Comparison of ENCODE assay signal across 8 cellular contexts in genomic region chr19:55340784-55341147, GRCh38. TPM values are rescaled to one million over a fixed set of nuclear protein-coding genes. Genes with fewer than 3 reads are reported as not detected.
DNase-seq lines count a peak whose midpoint lies in the region; ATAC-seq and TF ChIP-seq lines count a peak whose summit lies in the region.

No MANE protein-coding gene starts in this region.

- H3K4me1 Mint-ChIP-seq in Calu3 (ENCODE audit: low read depth, unreplicated experiment) (peaks cover 29% of the 10 kb centered on the region), type B pancreatic cell (ENCODE audit: unreplicated experiment) (peaks cover 19% of the 10 kb centered on the region)

- no TSS peak for BruUV-seq in Calu3 (replicated peaks; lab: Mats Ljungman, UMichigan)

- H3K9ac ChIP-seq in adipocyte (ENCODE audit: low read length): peak overlapping the region; percentile 94

- peak overlapping the region; percentile 91 for H3K4me3 Mint-ChIP-seq in Calu3 (ENCODE audit: low read depth, unreplicated experiment)
- peak overlapping the region; percentile 88 for H3K4me3 Mint-ChIP-seq in type B pancreatic cell

- H3K9me3 Mint-ChIP-seq in Calu3 (ENCODE audit: low read depth, unreplicated experiment) (no peaks in the 10 kb centered on the region), type B pancreatic cell (no peaks in the 10 kb centered on the region)

- TF ChIP-seq POLR2A in lower leg skin (IDR thresholded peaks at IDR 0.05): no peak

- CTCF ChIA-PET in Calu3 (lab: Charles Lee): no interaction called here

- intact Hi-C loops in Calu3 (cut with micrococcal nuclease; ENCODE audit: unreplicated experiment): no loop called here
- intact Hi-C loops in lower leg skin (cut with DNase I; ENCODE audit: low total_unique reads): no loop called here

- TF ChIP-seq CTCF in Calu3 (IDR thresholded peaks at IDR 0.05; ENCODE audit: unreplicated experiment): no peak
- TF ChIP-seq CTCF in lower leg skin (IDR thresholded peaks at IDR 0.05): no peak
- TF ChIP-seq CTCF in type B pancreatic cell (conservative IDR thresholded peaks at IDR 0.05): no peak

- 1% methylated on average over 24 of the region's 24 CpGs for WGBS in lower leg skin, 2 donors

- ATAC-seq in GM18870 (IDR thresholded peaks at IDR 0.05; ENCODE audit: unreplicated experiment): no peak

- DNase-seq in Calu3 (peak; percentile 32), adipocyte (ENCODE audit: low read depth) (peak; percentile 51), lower leg skin (ENCODE audit: low spot score in 2 of 2) (no peak), type B pancreatic cell (ENCODE audit: extremely low spot score, unreplicated experiment) (no peak), NCI-H1930 (lab: John Stamatoyannopoulos, UW) (no peak), HuH-7 (ENCODE audit: low spot score) (no peak)
- DNase-seq in Jurkat, Clone E6-1 (ENCODE audit: low read depth, low spot score): no peak

- H3K4me3 ChIP-seq in Jurkat, Clone E6-1 (ENCODE audit: low read length): peak overlapping the region; percentile 86
- H3K4me3 ChIP-seq in adipocyte (ENCODE audit: low read length) (peak overlapping the region; percentile 92), lower leg skin (ENCODE audit: low read depth, poor library complexity, severe bottlenecking) (peak overlapping the region; percentile 12)

- H3K36me3 Mint-ChIP-seq in Calu3 (ENCODE audit: insufficient read depth, unreplicated experiment) (peaks cover 58% of the 10 kb centered on the region), type B pancreatic cell (peaks cover 4% of the 10 kb centered on the region)

- peaks cover 24% of the 10 kb centered on the region for H3K4me1 ChIP-seq in adipocyte (ENCODE audit: control insufficient read depth, insufficient read depth, low read length)

- H3K9me3 ChIP-seq in adipocyte (ENCODE audit: control insufficient read depth, low read length): no peaks in the 10 kb centered on the region

- peak overlapping the region; percentile 97 for H3K27ac Mint-ChIP-seq in Calu3 (ENCODE audit: unreplicated experiment)
- H3K27ac Mint-ChIP-seq in type B pancreatic cell: peak overlapping the region; percentile 68

- peaks cover 13% of the 10 kb centered on the region for H3K36me3 ChIP-seq in adipocyte (ENCODE audit: control insufficient read depth, insufficient read depth, low read length, severe bottlenecking)

- H3K27me3 ChIP-seq in adipocyte (replicated peaks; ENCODE audit: control insufficient read depth, insufficient read depth, low read length): peaks cover 9% of the 10 kb centered on the region

- H3K27me3 Mint-ChIP-seq in Calu3 (ENCODE audit: unreplicated experiment) (no peaks in the 10 kb centered on the region), type B pancreatic cell (peaks cover 3% of the 10 kb centered on the region)

RNA-seq across cellular contexts. Expression of gene KMT5C, which starts 1.1 kb away (rescaled TPM):
- total RNA-seq in Calu3 (2022): 16.1 and 23.5 TPM in 2 replicates
- 31.1 TPM for polyA plus RNA-seq in Jurkat, Clone E6-1 (2012; ENCODE audit: insufficient read depth, insufficient read length)
- 10 to 100 TPM; 16.5 to 25.4 (median 20.3) TPM for total RNA-seq in lower leg skin
- 26.9 and 32.9 TPM in 2 replicates for total RNA-seq in type B pancreatic cell (ENCODE audit: low replicate concordance)

RNA-seq across cellular contexts. Expression of gene COX6B2, which starts 13.8 kb away (rescaled TPM):
- total RNA-seq in Calu3 (2022) (1.4 and 3.4 TPM in 2 replicates), lower leg skin (1 to 10 TPM in 1 of 4 donors, under 1 TPM in 2, not detected in 1; 0.42 to 1.1 (median 0.49) TPM), type B pancreatic cell (ENCODE audit: low replicate concordance) (0.33 and 0.87 TPM in 2 replicates)
- polyA plus RNA-seq in Jurkat, Clone E6-1 (2012; ENCODE audit: insufficient read depth, insufficient read length): 0.91 TPM

RNA-seq across cellular contexts. Expression of gene TMEM150B, which starts 15.6 kb away (rescaled TPM):
- total RNA-seq in Calu3 (2022) (0.73 TPM in 1 of 2 replicates, not detected in the other), lower leg skin (under 1 TPM in 1 of 4 donors, not detected in 3; 0.58 TPM), type B pancreatic cell (ENCODE audit: low replicate concordance) (1.2 and 1.6 TPM in 2 replicates)
- not detected for polyA plus RNA-seq in Jurkat, Clone E6-1 (2012; ENCODE audit: insufficient read depth, insufficient read length)

RNA-seq across cellular contexts. Expression of gene GARIN5B, which starts 22.3 kb away (rescaled TPM):
- not detected in 2 replicates for total RNA-seq in Calu3 (2022)
- polyA plus RNA-seq in Jurkat, Clone E6-1 (2012; ENCODE audit: insufficient read depth, insufficient read length): not detected
- total RNA-seq in lower leg skin: not detected
- not detected in 2 replicates for total RNA-seq in type B pancreatic cell (ENCODE audit: low replicate concordance)

RNA-seq across cellular contexts. Expression of gene IL11, which starts 29.5 kb away (rescaled TPM):
- total RNA-seq in Calu3 (2022) (0.97 and 1.3 TPM in 2 replicates), lower leg skin (under 1 TPM in 3 of 4 donors, not detected in 1; 0.23 to 0.68 (median 0.46) TPM), type B pancreatic cell (ENCODE audit: low replicate concordance) (0.46 and 0.48 TPM in 2 replicates)
- not detected for polyA plus RNA-seq in Jurkat, Clone E6-1 (2012; ENCODE audit: insufficient read depth, insufficient read length)

Comparison
In these comparisons a context has a peak if more than half of its experiments do, and no peak if none do; other contexts are left out.
1. DNase-seq: peak in Calu3 (single experiment) and adipocyte (single experiment); none in Jurkat, Clone E6-1 (single experiment), lower leg skin (0 of 2), type B pancreatic cell (single experiment), NCI-H1930 (0 of 2) and HuH-7 (single experiment).
2. H3K4me3 ChIP-seq: peak in every context shown above with its lines; median percentile 92 in adipocyte; 86 in Jurkat, Clone E6-1; 12 in lower leg skin.